Comparison of ENCODE assay signal across 9 cellular contexts in genomic region chr1:52603301-52603675, GRCh38.
A peak's percentile ranks its signal among the peaks of the same experiment; 100 is the strongest.
DNase-seq lines count a peak whose midpoint lies in the region; ATAC-seq and TF ChIP-seq lines count a peak whose summit lies in the region.
"Had no signal": no experiment of that assay in that cellular context is flagged by ENCODE, and none has a peak within 500 bp of the region (broad histone marks: within the 10 kb centered on the region; RNA-seq: fewer than 3 reads in every experiment).

No MANE protein-coding gene starts in this region.

- TF ChIP-seq CTCF in parathyroid adenoma (IDR thresholded peaks at IDR 0.05), result no peak

- no peak for ATAC-seq in HG02588 (IDR thresholded peaks at IDR 0.05; ENCODE audit: unreplicated experiment)

- H3K4me2 ChIP-seq in BLaER1, result peak overlapping the region; percentile 93
- no peak overlapping the region for H3K4me2 ChIP-seq in parathyroid adenoma (ENCODE audit: low read length)

- H3K4me3 ChIP-seq in BLaER1, result peak overlapping the region; percentile 87
- peak overlapping the region; percentile 65 to 68 for H3K4me3 ChIP-seq in duodenal mucosa (ENCODE audit: low read depth in 1 of 2, low read length in 2 of 2)
- H3K4me3 ChIP-seq in parathyroid adenoma (ENCODE audit: low read depth, low read length), result no peak overlapping the region

- H3K36me3 ChIP-seq in BLaER1, result peaks cover 40% of the 10 kb centered on the region
- peaks cover 30% of the 10 kb centered on the region for H3K36me3 ChIP-seq in KOPT-K1 (ENCODE audit: insufficient read depth, low read length)
- peaks cover 0 to 14% of the 10 kb centered on the region in 2 donors for H3K36me3 ChIP-seq in duodenal mucosa (ENCODE audit: control insufficient read depth in 1 of 2, insufficient read depth in 2 of 2, low read length in 2 of 2)
- no peaks in the 10 kb centered on the region for H3K36me3 ChIP-seq in parathyroid adenoma (ENCODE audit: control insufficient read depth, insufficient read depth, low read length)

- peaks cover 18% of the 10 kb centered on the region; the same call in 1 of the 2 replicates for H4K20me1 ChIP-seq in BLaER1

- H3K4me1 ChIP-seq in BLaER1 (peaks cover 44% of the 10 kb centered on the region), duodenal mucosa (ENCODE audit: control insufficient read depth in 1 of 2, insufficient read depth in 2 of 2, low read length in 2 of 2) (peaks cover 0 to 24% of the 10 kb centered on the region in 2 donors), parathyroid adenoma (no peaks in the 10 kb centered on the region)

- no peaks in the 10 kb centered on the region for H3K27me3 ChIP-seq in BLaER1
- no peaks in the 10 kb centered on the region for H3K27me3 ChIP-seq in duodenal mucosa (ENCODE audit: control insufficient read depth in 1 of 2, insufficient read depth in 2 of 2, low read length in 2 of 2)
- H3K27me3 ChIP-seq in parathyroid adenoma (ENCODE audit: control insufficient read depth, insufficient read depth, low read length), result no peaks in the 10 kb centered on the region

- peak overlapping the region; percentile 98 for H3K27ac ChIP-seq in BLaER1
- peak overlapping the region; percentile 61 for H3K27ac ChIP-seq in KOPT-K1 (ENCODE audit: low read depth, low read length, poor library complexity, severe bottlenecking)
- no peak overlapping the region for H3K27ac ChIP-seq in duodenal mucosa (ENCODE audit: low read depth, low read length)
- H3K27ac ChIP-seq in parathyroid adenoma, result peak overlapping the region; percentile 68

- DNase-seq in NK-92 (lab: John Stamatoyannopoulos, UW; ENCODE audit: unreplicated experiment) (no peak), hepatic stellate cell (ENCODE audit: low spot score) (no peak), RKO (ENCODE audit: low spot score) (no peak)
- DNase-seq: SHP77 had no signal

- H2AFZ ChIP-seq in parathyroid adenoma, result peak overlapping the region; percentile 87

- H3K9ac ChIP-seq in BLaER1 (peak overlapping the region; percentile 97), duodenal mucosa (ENCODE audit: low read depth in 1 of 2, low read length in 2 of 2) (no peak overlapping the region), parathyroid adenoma (no peak overlapping the region)

- no peaks in the 10 kb centered on the region; the same call in 1 of the 2 replicates for H3K9me3 ChIP-seq in BLaER1
- no peaks in the 10 kb centered on the region for H3K9me3 ChIP-seq in KOPT-K1 (ENCODE audit: insufficient read depth, low read length, poor library complexity, severe bottlenecking)
- H3K9me3 ChIP-seq in duodenal mucosa (ENCODE audit: control insufficient read depth in 1 of 2, low read length in 2 of 2), result no peaks in the 10 kb centered on the region
- no peaks in the 10 kb centered on the region for H3K9me3 ChIP-seq in parathyroid adenoma (ENCODE audit: control insufficient read depth, low read length)

- H3K79me2 ChIP-seq in parathyroid adenoma, result no peaks in the 10 kb centered on the region
